ENCODE assay signal across 31 cellular contexts in the genomic region with DNA sequence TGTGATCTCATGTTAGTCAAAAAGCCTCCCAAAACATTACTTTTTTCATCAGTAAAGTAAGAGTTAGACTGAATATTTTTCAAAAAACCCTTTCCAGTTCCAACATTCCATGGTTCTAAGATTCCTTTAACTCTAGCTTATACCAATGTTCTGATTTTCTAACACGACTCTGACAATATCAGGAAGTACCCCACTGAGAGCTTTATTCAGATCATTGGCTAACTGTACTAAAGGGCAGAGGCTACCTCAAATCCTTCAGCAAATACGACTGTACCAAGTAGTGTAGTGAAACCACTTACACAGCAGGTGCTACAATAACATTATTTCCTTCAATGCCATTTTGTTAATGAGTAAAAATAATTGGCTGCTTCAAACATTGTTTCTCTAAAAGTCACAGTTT.
"Had no signal": no experiment of that assay in that cellular context is flagged by ENCODE, and none has a peak within 500 bp of the region (broad histone marks: within the 10 kb centered on the region; RNA-seq: fewer than 3 reads in every experiment).

No MANE protein-coding gene starts in this region.

- FAIRE-seq: bronchial epithelial cell, colon, endothelial cell of umbilical vein, frontal cortex had no signal

- H3K27ac ChIP-seq: adrenal gland, brain microvascular endothelial cell, epithelial cell of prostate had no signal

- H3K27me3 ChIP-seq: adrenal gland, brain microvascular endothelial cell had no signal

- H3K4me1 ChIP-seq: adrenal gland had no signal

- H3K4me3 ChIP-seq: adrenal gland had no signal

- ATAC-seq: activated CD4-positive, alpha-beta T cell treated with anti-CD3 and anti-CD28 coated beads for 36 hours; activated CD8-positive, alpha-beta memory T cell treated with anti-CD3 and anti-CD28 coated beads, Interleukin-2, amount 10 ng/mL, durations not matched to agents 7 days and 5 days; activated CD8-positive, alpha-beta T cell treated with anti-CD3 and anti-CD28 coated beads, Interleukin-2, amount 10 ng/mL, durations not matched to agents 7 days and 5 days; activated naive CD8-positive, alpha-beta T cell treated with anti-CD3 and anti-CD28 coated beads, Interleukin-2, amount 50 U/mL, for 24 hours; effector memory CD8-positive, alpha-beta T cell; T-helper 17 cell had no signal

- H3K9me3 ChIP-seq: adrenal gland had no signal

- H3K36me3 ChIP-seq: adrenal gland, brain microvascular endothelial cell had no signal

- DNase-seq: activated CD4-positive, alpha-beta memory T cell treated with anti-CD3 and anti-CD28 coated beads for 36 hours; activated CD4-positive, alpha-beta T cell treated with anti-CD3 and anti-CD28 coated beads for 36 hours; activated CD4-positive, alpha-beta T cell treated with anti-CD3 and anti-CD28 coated beads, Interleukin-2, amount 10 ng/mL, durations not matched to agents 24 days and 14 days; activated CD4-positive, CD25-positive, alpha-beta regulatory T cell; activated CD4-positive, CD25-positive, alpha-beta regulatory T cell treated with anti-CD3 and anti-CD28 coated beads, Interleukin-2, amount 50 U/mL, for 72 hours; activated CD8-positive, alpha-beta memory T cell treated with anti-CD3 and anti-CD28 coated beads, Interleukin-2, amount 10 ng/mL, durations not matched to agents 7 days and 5 days; activated CD8-positive, alpha-beta memory T cell treated with anti-CD3 and anti-CD28 coated beads, Interleukin-2, amount 50 U/mL, for 4 hours; activated CD8-positive, alpha-beta T cell treated with anti-CD3 and anti-CD28 coated beads, Interleukin-2, amount 10 ng/mL, durations not matched to agents 7 days and 5 days; activated effector memory CD4-positive, alpha-beta T cell treated with anti-CD3 and anti-CD28 coated beads, Interleukin-2, amount 50 U/mL, for 16 hours; activated naive CD4-positive, alpha-beta T cell treated with anti-CD3 and anti-CD28 coated beads for 36 hours; activated naive CD8-positive, alpha-beta T cell treated with anti-CD3 and anti-CD28 coated beads for 36 hours; activated naive CD8-positive, alpha-beta T cell treated with anti-CD3 and anti-CD28 coated beads, Interleukin-2, amount 50 U/mL, for 24 hours; activated T-cell treated with anti-CD3 and anti-CD28 coated beads, Interleukin-2, amount 50 U/mL, for 1 hour; activated T-cell treated with anti-CD3 and anti-CD28 coated beads, Interleukin-2, amount 50 U/mL, for 48 hours; adrenal gland; amygdala; aorta; brain microvascular endothelial cell; cortex of kidney; dermis blood vessel endothelial cell; effector CD4-positive, alpha-beta T cell; effector memory CD8-positive, alpha-beta T cell; foreskin fibroblast; head of caudate nucleus; T-helper 1 cell; T-helper 17 cell had no signal
